16 cellular contexts compared by ENCODE assay signal in genomic region chr4:176262243-176262642, GRCh38. TPM values are rescaled to one million over a fixed set of nuclear protein-coding genes. Genes with fewer than 3 reads are reported as not detected.
A peak's percentile ranks its signal among the peaks of the same experiment; 100 is the strongest.
DNase-seq lines count a peak whose midpoint lies in the region; ATAC-seq and TF ChIP-seq lines count a peak whose summit lies in the region.
"Had no signal": no experiment of that assay in that cellular context is flagged by ENCODE, and none has a peak within 500 bp of the region (broad histone marks: within the 10 kb centered on the region; RNA-seq: fewer than 3 reads in every experiment).

No MANE protein-coding gene starts in this region.

- H3K4me1 ChIP-seq in OCI-LY3 (ENCODE audit: low read length): peaks cover 38% of the 10 kb centered on the region

- no peak for TF ChIP-seq CTCF in OCI-LY3 (IDR thresholded peaks at IDR 0.05; ENCODE audit: low read depth, low read length)
- no peak for TF ChIP-seq CTCF in CD14-positive monocyte (IDR thresholded peaks at IDR 0.05)

- intact Hi-C loops in CD14-positive monocyte (cut with micrococcal nuclease): no loop called here

- H3K9ac ChIP-seq in OCI-LY3 (ENCODE audit: low read length): no peak overlapping the region

- H3K27ac ChIP-seq in OCI-LY3 (ENCODE audit: low read length): no peak overlapping the region

- ATAC-seq in GM18519 (IDR thresholded peaks at IDR 0.05; ENCODE audit: low FRiP score, unreplicated experiment) (peak; percentile 98), GM21447 (IDR thresholded peaks at IDR 0.05; ENCODE audit: unreplicated experiment) (peak; percentile 83), HG03060 (IDR thresholded peaks at IDR 0.05; ENCODE audit: low read depth, unreplicated experiment) (peak; percentile 81)

- no peak overlapping the region for H3K4me3 ChIP-seq in OCI-LY3 (ENCODE audit: low read length)

- no peaks in the 10 kb centered on the region for H3K4me1 Mint-ChIP-seq in CD14-positive monocyte

- DNase-seq in CD14-positive monocyte (ENCODE audit: low spot score) (no peak), hippocampal formation (lab: John Stamatoyannopoulos, UW) (no peak), DMS 273 (lab: John Stamatoyannopoulos, UW; ENCODE audit: unreplicated experiment) (no peak), anterior cingulate cortex (lab: John Stamatoyannopoulos, UW) (no peak)
- DNase-seq: activated CD4-positive, alpha-beta memory T cell treated with anti-CD3 and anti-CD28 coated beads for 36 hours; activated effector memory CD4-positive, alpha-beta T cell treated with anti-CD3 and anti-CD28 coated beads, Interleukin-2, amount 50 U/mL, for 16 hours; DMS79 treated with DMSO at 0.1 percent for 48 hours; kidney; NCI-H1436 treated with DMSO at 0.1 percent for 48 hours; NCI-H526; RPMI8226 had no signal

- no peak overlapping the region for H3K27ac Mint-ChIP-seq in CD14-positive monocyte
- H3K27ac Mint-ChIP-seq: activated CD4-positive, alpha-beta memory T cell treated with anti-CD3 and anti-CD28 coated beads for 36 hours; T-helper 2 cell treated with Interferon-gamma antibody and Interleukin-4, amounts not matched to agents 5 μg/mL and 100 μg/mL, for 36 hours had no signal

- H3K27me3 ChIP-seq in OCI-LY3 (ENCODE audit: low read depth, low read length): no peaks in the 10 kb centered on the region

- H4K20me1 ChIP-seq in OCI-LY3 (ENCODE audit: insufficient read depth, low read length): no peaks in the 10 kb centered on the region

- H3K79me2 ChIP-seq in OCI-LY3 (ENCODE audit: low read length): no peaks in the 10 kb centered on the region

- peaks cover 0 to 3% (median 1%) of the 10 kb centered on the region in 3 donors for H3K27me3 Mint-ChIP-seq in CD14-positive monocyte (ENCODE audit: low read depth in 3 of 3)
- H3K27me3 Mint-ChIP-seq: activated CD4-positive, alpha-beta memory T cell treated with anti-CD3 and anti-CD28 coated beads for 36 hours had no signal

- no peaks in the 10 kb centered on the region for H3K9me3 ChIP-seq in OCI-LY3 (ENCODE audit: insufficient read depth, low read length)

- H3K36me3 Mint-ChIP-seq in CD14-positive monocyte: no peaks in the 10 kb centered on the region
- H3K36me3 Mint-ChIP-seq: activated CD4-positive, alpha-beta memory T cell treated with anti-CD3 and anti-CD28 coated beads for 36 hours had no signal

- no peaks in the 10 kb centered on the region for H3K36me3 ChIP-seq in OCI-LY3 (replicated peaks; ENCODE audit: low read depth, low read length)

- peaks cover 0 to 2% (median 0%) of the 10 kb centered on the region in 7 donors for H3K9me3 Mint-ChIP-seq in CD14-positive monocyte
- H3K9me3 Mint-ChIP-seq: activated CD4-positive, alpha-beta memory T cell treated with anti-CD3 and anti-CD28 coated beads for 36 hours; T-helper 2 cell treated with Interferon-gamma antibody and Interleukin-4, amounts not matched to agents 5 μg/mL and 100 μg/mL, for 36 hours had no signal

- peak overlapping the region; percentile 38 for H3K4me2 ChIP-seq in OCI-LY3 (ENCODE audit: low read length)

- H2AFZ ChIP-seq in OCI-LY3 (ENCODE audit: low read depth, low read length): no peak overlapping the region

- H3K4me3 Mint-ChIP-seq in CD14-positive monocyte: no peak overlapping the region
- H3K4me3 Mint-ChIP-seq: activated CD4-positive, alpha-beta memory T cell treated with anti-CD3 and anti-CD28 coated beads for 36 hours; T-helper 2 cell treated with Interferon-gamma antibody and Interleukin-4, amounts not matched to agents 5 μg/mL and 100 μg/mL, for 36 hours had no signal

RNA-seq across cellular contexts. Expression of gene ASB5, which starts 6.8 kb away (rescaled TPM):
- polyA plus RNA-seq in CD14-positive monocyte: not detected

RNA-seq across cellular contexts. Expression of gene SPCS3, which starts 57.5 kb away (rescaled TPM):
- polyA plus RNA-seq in CD14-positive monocyte: 100 to 1,000 TPM; 107 to 112 TPM
